ENCODE assay signal across 12 cellular contexts in the genomic region with DNA sequence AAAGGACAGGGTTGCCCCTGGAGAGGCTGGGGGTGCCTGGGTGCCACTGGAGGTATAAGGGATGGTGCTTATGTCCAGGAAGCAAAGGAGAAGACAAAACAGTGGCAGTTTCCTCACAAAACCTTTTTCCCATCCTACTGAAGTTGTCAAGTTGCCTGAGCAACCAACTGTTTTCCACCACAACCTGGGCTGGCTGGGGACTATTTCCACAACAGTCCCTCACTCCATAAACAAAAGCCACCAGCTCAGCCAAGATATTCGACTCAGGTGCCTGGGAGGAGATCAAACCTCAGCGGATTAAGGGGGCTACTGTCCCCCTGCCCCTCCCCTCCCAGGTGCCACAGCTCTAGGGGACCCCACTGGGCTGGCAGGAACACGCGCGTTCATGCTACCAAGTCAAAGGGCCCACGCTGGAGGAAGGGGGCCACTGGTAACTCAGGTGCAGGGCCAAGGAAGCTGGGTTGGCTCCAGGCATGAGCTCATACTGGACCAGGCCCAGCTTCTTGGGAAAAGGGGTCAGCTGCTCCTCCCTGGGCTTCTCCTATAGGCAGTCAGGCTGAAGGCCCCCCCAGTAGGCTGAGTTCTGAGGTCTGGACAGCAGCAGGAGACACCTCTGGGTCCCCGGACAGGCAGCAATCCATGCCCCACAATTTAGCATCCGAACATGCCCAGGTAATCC. TPM values are rescaled to one million over a fixed set of nuclear protein-coding genes. Genes with fewer than 3 reads are reported as not detected.
DNase-seq lines count a peak whose midpoint lies in the region; FAIRE-seq and TF ChIP-seq lines count a peak whose summit lies in the region.
"Had no signal": no experiment of that assay in that cellular context is flagged by ENCODE, and none has a peak within 500 bp of the region (broad histone marks: within the 10 kb centered on the region; RNA-seq: fewer than 3 reads in every experiment).

No MANE protein-coding gene starts in this region.

- no peak for FAIRE-seq in GM12891 (lab: Jason Lieb, UNC)
- FAIRE-seq: endothelial cell of umbilical vein had no signal

- H3K27ac ChIP-seq in angular gyrus (ENCODE audit: low read depth, low read length) (peak overlapping the region; percentile 24), right atrium auricular region (peak overlapping the region; percentile 91 to 96), stomach (peak overlapping the region; percentile 43 to 95 (median 91))

- no peak for DNase-seq in HFFc6
- no peak for DNase-seq in right atrium auricular region (ENCODE audit: low spot score)
- DNase-seq in stomach: peak; percentile 45
- DNase-seq in DMS 273 (lab: John Stamatoyannopoulos, UW; ENCODE audit: unreplicated experiment): no peak
- DNase-seq in GM12891 (ENCODE audit: insufficient read length, low spot score): no peak
- no peak for DNase-seq in NCI-H82 (lab: John Stamatoyannopoulos, UW)
- DNase-seq in activated CD4-positive, CD25-positive, alpha-beta regulatory T cell (lab: John Stamatoyannopoulos, UW): no peak
- DNase-seq: CD4-positive, alpha-beta memory T cell; NCI-H1930; T1000 had no signal

- peaks cover 6% of the 10 kb centered on the region for H3K27me3 Mint-ChIP-seq in HFFc6 (ENCODE audit: insufficient read depth)

- peak overlapping the region; percentile 99; the same call in 1 of the 2 replicates for H3K27ac Mint-ChIP-seq in HFFc6
- H3K27ac Mint-ChIP-seq: CD4-positive, alpha-beta memory T cell had no signal

- H3K9me3 Mint-ChIP-seq in HFFc6: no peaks in the 10 kb centered on the region
- H3K9me3 Mint-ChIP-seq: CD4-positive, alpha-beta memory T cell had no signal

- WGBS in stomach, 5 donors: 39 to 69% (median 63%) methylated on average over 5 to 8 of the region's 8 CpGs

- H3K36me3 ChIP-seq in right atrium auricular region (no peaks in the 10 kb centered on the region), stomach (no peaks in the 10 kb centered on the region)

- TF ChIP-seq EP300 in stomach (IDR thresholded peaks at IDR 0.05): no peak

- H3K4me3 ChIP-seq in right atrium auricular region: no peak overlapping the region
- H3K4me3 ChIP-seq in stomach: no peak overlapping the region

- intact Hi-C loops in stomach (cut with DNase I; ENCODE audit: low total_unique reads): loop anchor here (10.0 kb wide), 1 partner anchor 59 kb away; a partner anchor contains a TSS

- no peak for TF ChIP-seq POLR2A in stomach (IDR thresholded peaks at IDR 0.05)
- no peak for TF ChIP-seq POLR2A in GM12891 (IDR thresholded peaks at IDR 0.05; ENCODE audit: low read depth, low read length)

- H3K4me1 ChIP-seq in right atrium auricular region (peaks cover 4 to 86% of the 10 kb centered on the region in 2 donors), stomach (peaks cover 71 to 93% (median 89%) of the 10 kb centered on the region in 4 donors)

- no peak overlapping the region for H3K4me3 Mint-ChIP-seq in HFFc6
- H3K4me3 Mint-ChIP-seq: CD4-positive, alpha-beta memory T cell had no signal

- no peak for TF ChIP-seq CTCF in HFFc6 (IDR thresholded peaks at IDR 0.05)
- TF ChIP-seq CTCF in right atrium auricular region (IDR thresholded peaks at IDR 0.05): no peak
- no peak for TF ChIP-seq CTCF in stomach (IDR thresholded peaks at IDR 0.05)

- H3K9me3 ChIP-seq in right atrium auricular region: no peaks in the 10 kb centered on the region
- H3K9me3 ChIP-seq in stomach: no peaks in the 10 kb centered on the region

- H3K4me1 Mint-ChIP-seq in HFFc6 (ENCODE audit: low read depth): peaks cover 70% of the 10 kb centered on the region

- no peaks in the 10 kb centered on the region for H3K27me3 ChIP-seq in right atrium auricular region
- H3K27me3 ChIP-seq in stomach: no peaks in the 10 kb centered on the region

- peaks cover 6% of the 10 kb centered on the region; the same call in 1 of the 2 replicates for H3K36me3 Mint-ChIP-seq in HFFc6 (ENCODE audit: low read depth)
- H3K36me3 Mint-ChIP-seq: CD4-positive, alpha-beta memory T cell had no signal

TF ChIP-seq in GM12891, 5 proteins besides CTCF, POLR2A, EP300 and RAD21:
- TF ChIP-seq SPI1 (IDR thresholded peaks at IDR 0.05; ENCODE audit: low read depth, low read length) (no peak), POU2F2 (IDR thresholded peaks at IDR 0.05; ENCODE audit: low read depth, low read length) (no peak), TAF1 (IDR thresholded peaks at IDR 0.05; ENCODE audit: low read depth, low read length) (no peak), POLR2AphosphoS5 (IDR thresholded peaks at IDR 0.05; ENCODE audit: low read depth, low read length) (no peak), PAX5 (IDR thresholded peaks at IDR 0.05; ENCODE audit: insufficient read depth, low read length, severe bottlenecking) (no peak)

RNA-seq across cellular contexts. Expression of a gene that starts 45.7 kb away (rescaled TPM):
- total RNA-seq in HFFc6 (2021; fragmentation: NEBNext Ultra II Directional; extraction: Animal tissue kit (Norgen Biotek cat#: 25700)): 10 to 100 TPM; 47.0 to 62.5 (median 56.4) TPM
- total RNA-seq in right atrium auricular region: 10 to 100 TPM; 24.1 to 35.3 TPM
- total RNA-seq in stomach: 10 to 100 TPM in 4 of 5 donors, not detected in 1; 12.6 to 26.8 (median 16.8) TPM
- polyA plus RNA-seq in stomach: 10 to 100 TPM; 25.1 to 43.3 (median 34.2) TPM
- 68.2 TPM for polyA plus RNA-seq in GM12891 (2012; ENCODE audit: low read depth, missing spikeins)

RNA-seq across cellular contexts. Expression of a gene that starts 59.7 kb away (rescaled TPM):
- total RNA-seq in HFFc6 (2021; fragmentation: NEBNext Ultra II Directional; extraction: Animal tissue kit (Norgen Biotek cat#: 25700)): 10 to 100 TPM; 34.0 to 41.0 (median 34.9) TPM
- 10 to 100 TPM; 32.5 to 33.3 TPM for total RNA-seq in right atrium auricular region
- 100 to 1,000 TPM in 1 of 5 donors, 10 to 100 TPM in 4; 10.5 to 111 (median 23.6) TPM for total RNA-seq in stomach
- polyA plus RNA-seq in stomach: 10 to 100 TPM; 16.5 to 30.1 (median 19.8) TPM
- 0.78 TPM for polyA plus RNA-seq in GM12891 (2012; ENCODE audit: low read depth, missing spikeins)
- polyA plus RNA-seq: CD4-positive, alpha-beta memory T cell had no signal

Comparison
In these comparisons a context has a peak if more than half of its experiments do, and no peak if none do; other contexts are left out.
1. H3K27ac ChIP-seq: peak in every context shown above with its lines; median percentile 94 in right atrium auricular region; 91 in stomach; 24 in angular gyrus.